In the genomic region with DNA sequence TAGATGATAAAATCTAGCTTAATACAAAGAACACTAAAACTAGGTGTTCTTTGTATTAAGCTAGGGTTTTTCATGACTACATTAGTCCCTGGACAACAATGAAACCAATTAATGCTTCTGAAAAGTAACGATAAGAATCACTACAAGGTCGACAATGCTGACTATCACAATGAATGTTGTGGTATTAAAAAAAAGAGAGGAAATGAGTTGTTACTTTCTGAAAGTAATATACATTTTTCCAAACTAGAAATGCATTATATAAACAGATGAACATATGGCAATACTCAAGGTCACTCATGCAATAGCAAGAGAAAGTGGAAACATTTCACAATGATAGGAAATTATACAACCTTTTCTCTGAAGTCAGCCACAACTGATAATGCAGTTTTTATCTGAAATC, we compare ENCODE assay signal across 21 cellular contexts. TPM values are rescaled to one million over a fixed set of nuclear protein-coding genes. Genes with fewer than 3 reads are reported as not detected.
DNase-seq lines count a peak whose midpoint lies in the region; TF ChIP-seq lines count a peak whose summit lies in the region.
"Had no signal": no experiment of that assay in that cellular context is flagged by ENCODE, and none has a peak within 500 bp of the region (broad histone marks: within the 10 kb centered on the region; RNA-seq: fewer than 3 reads in every experiment).

No MANE protein-coding gene starts in this region.

- H3K27me3 ChIP-seq in left ventricle myocardium inferior (ENCODE audit: low read depth), result no peaks in the 10 kb centered on the region
- H3K27me3 ChIP-seq: BE2C, body of pancreas, sigmoid colon, upper lobe of left lung had no signal

- no peak overlapping the region for H3K27ac ChIP-seq in left ventricle myocardium inferior (replicated peaks)
- H3K27ac ChIP-seq: body of pancreas, sigmoid colon, WERI-Rb-1 had no signal

- TF ChIP-seq CTCF in left ventricle myocardium inferior (IDR thresholded peaks at IDR 0.05; ENCODE audit: borderline replicate concordance), result no peak

- H3K9me3 Mint-ChIP-seq in activated naive CD8-positive, alpha-beta T cell (ENCODE audit: low read depth), result peaks cover 9% of the 10 kb centered on the region
- H3K9me3 Mint-ChIP-seq in activated CD4-positive, alpha-beta T cell treated with anti-CD3 and anti-CD28 coated beads, Interleukin-2, amount 10 ng/mL, durations not matched to agents 24 days and 14 days, result peaks cover 10% of the 10 kb centered on the region
- H3K9me3 Mint-ChIP-seq: natural killer cell had no signal

- H3K4me1 ChIP-seq in left ventricle myocardium inferior, result peaks cover 33% of the 10 kb centered on the region

- no peak overlapping the region for H3K4me3 ChIP-seq in left ventricle myocardium inferior
- H3K4me3 ChIP-seq: body of pancreas, sigmoid colon, upper lobe of left lung had no signal

- H3K4me1 Mint-ChIP-seq in activated naive CD8-positive, alpha-beta T cell (ENCODE audit: low read depth), result peaks cover 72% of the 10 kb centered on the region
- peaks cover 35% of the 10 kb centered on the region for H3K4me1 Mint-ChIP-seq in activated CD4-positive, alpha-beta T cell treated with anti-CD3 and anti-CD28 coated beads, Interleukin-2, amount 10 ng/mL, durations not matched to agents 24 days and 14 days

- DNase-seq in NCI-H1694 treated with DMSO at 0.1 percent for 48 hours (lab: John Stamatoyannopoulos, UW) (peak; percentile 11), NCI-H1694 (lab: John Stamatoyannopoulos, UW) (no peak), GF-D8 (lab: John Stamatoyannopoulos, UW) (peak; percentile 78), iris pigment epithelial cell (ENCODE audit: low read depth) (peak; percentile 67), left ventricle myocardium inferior (no peak), ecto neural progenitor cell (ENCODE audit: low spot score) (no peak)
- no peak for DNase-seq in activated CD4-positive, alpha-beta T cell treated with anti-CD3 and anti-CD28 coated beads, Interleukin-2, amount 10 ng/mL, durations not matched to agents 24 days and 14 days
- DNase-seq: 8988T, activated gamma-delta T cell, BE2C, body of pancreas, GOT3, mesendoderm, natural killer cell, NCI-H1417 treated with DMSO at 0.1 percent for 48 hours, NCI-H2171 treated with DMSO at 0.1 percent for 48 hours, SIG-M5, sigmoid colon, upper lobe of left lung, WERI-Rb-1 had no signal

- intact Hi-C loops in activated CD4-positive, alpha-beta T cell treated with anti-CD3 and anti-CD28 coated beads, Interleukin-2, amount 10 ng/mL, durations not matched to agents 24 days and 14 days (cut with micrococcal nuclease), result loop anchor here (1.0 to 5.0 kb wide), 7 partner anchors 65 to 285 kb away; a partner anchor contains a TSS
- intact Hi-C loops in left ventricle myocardium inferior (cut with micrococcal nuclease), result no loop called here

- peak overlapping the region; percentile 53 for H3K4me3 Mint-ChIP-seq in activated naive CD8-positive, alpha-beta T cell
- H3K4me3 Mint-ChIP-seq in activated CD4-positive, alpha-beta T cell treated with anti-CD3 and anti-CD28 coated beads, Interleukin-2, amount 10 ng/mL, durations not matched to agents 24 days and 14 days, result no peak overlapping the region
- H3K4me3 Mint-ChIP-seq: natural killer cell had no signal

- peaks cover 4% of the 10 kb centered on the region for H3K36me3 ChIP-seq in left ventricle myocardium inferior
- H3K36me3 ChIP-seq: sigmoid colon, upper lobe of left lung had no signal

- H3K9me3 ChIP-seq in left ventricle myocardium inferior (replicated peaks), result no peaks in the 10 kb centered on the region
- H3K9me3 ChIP-seq: BE2C, body of pancreas, sigmoid colon, upper lobe of left lung had no signal

- peaks cover 37% of the 10 kb centered on the region for H3K36me3 Mint-ChIP-seq in activated naive CD8-positive, alpha-beta T cell
- H3K36me3 Mint-ChIP-seq in activated CD4-positive, alpha-beta T cell treated with anti-CD3 and anti-CD28 coated beads, Interleukin-2, amount 10 ng/mL, durations not matched to agents 24 days and 14 days (ENCODE audit: low read depth), result peaks cover 49% of the 10 kb centered on the region

- H3K27ac Mint-ChIP-seq in activated naive CD8-positive, alpha-beta T cell, result peak overlapping the region; percentile 67
- no peak overlapping the region for H3K27ac Mint-ChIP-seq in activated CD4-positive, alpha-beta T cell treated with anti-CD3 and anti-CD28 coated beads, Interleukin-2, amount 10 ng/mL, durations not matched to agents 24 days and 14 days
- H3K27ac Mint-ChIP-seq: natural killer cell had no signal

- H3K27me3 Mint-ChIP-seq in activated naive CD8-positive, alpha-beta T cell, result no peaks in the 10 kb centered on the region
- H3K27me3 Mint-ChIP-seq in activated CD4-positive, alpha-beta T cell treated with anti-CD3 and anti-CD28 coated beads, Interleukin-2, amount 10 ng/mL, durations not matched to agents 24 days and 14 days, result no peaks in the 10 kb centered on the region

RNA-seq across cellular contexts. Expression of a gene that starts 19.0 kb away (rescaled TPM):
- total RNA-seq in activated CD4-positive, alpha-beta T cell treated with anti-CD3 and anti-CD28 coated beads, Interleukin-2, amount 10 ng/mL, durations not matched to agents 24 days and 14 days, result 37.5 and 41.0 TPM in 2 replicates
- total RNA-seq in left ventricle myocardium inferior, result 40.0 TPM

Comparison
In these comparisons a context has a peak if more than half of its experiments do, and no peak if none do; other contexts are left out.
1. DNase-seq: peak in NCI-H1694 treated with DMSO at 0.1 percent for 48 hours (single experiment), GF-D8 (single experiment) and iris pigment epithelial cell (single experiment); none in NCI-H1694 (single experiment), activated CD4-positive, alpha-beta T cell treated with anti-CD3 and anti-CD28 coated beads, Interleukin-2, amount 10 ng/mL, durations not matched to agents 24 days and 14 days (single experiment), left ventricle myocardium inferior (single experiment) and ecto neural progenitor cell (single experiment).